ENCODE assay signal across 12 cellular contexts in genomic region chr16:49464093-49464492, GRCh38.
DNase-seq lines count a peak whose midpoint lies in the region; ATAC-seq and TF ChIP-seq lines count a peak whose summit lies in the region.
"Had no signal": no experiment of that assay in that cellular context is flagged by ENCODE, and none has a peak within 500 bp of the region (broad histone marks: within the 10 kb centered on the region; RNA-seq: fewer than 3 reads in every experiment).

No MANE protein-coding gene starts in this region.

- in situ Hi-C loops in GM23248 (cut with MboI): no loop called here

- peak overlapping the region; percentile 54 for H3K4me2 ChIP-seq in MM.1S (ENCODE audit: low read depth, low read length)
- H3K4me2 ChIP-seq in GM23248 (ENCODE audit: unreplicated experiment): no peak overlapping the region
- H3K4me2 ChIP-seq: SK-N-SH had no signal

- H3K36me3 Mint-ChIP-seq in activated naive CD4-positive, alpha-beta T cell treated with anti-CD3 and anti-CD28 coated beads for 36 hours (ENCODE audit: low read depth): no peaks in the 10 kb centered on the region

- H3K9ac ChIP-seq in MM.1S (ENCODE audit: low read length) (peak overlapping the region; percentile 87), colonic mucosa (ENCODE audit: low read depth in 2 of 2, low read length in 2 of 2) (no peak overlapping the region), GM23248 (no peak overlapping the region)
- H3K9ac ChIP-seq: SK-N-SH had no signal

- peaks cover 44% of the 10 kb centered on the region for H3K4me1 Mint-ChIP-seq in activated naive CD4-positive, alpha-beta T cell treated with anti-CD3 and anti-CD28 coated beads for 36 hours (ENCODE audit: low read depth)
- peaks cover 48% of the 10 kb centered on the region for H3K4me1 Mint-ChIP-seq in stimulated activated naive CD8-positive, alpha-beta T cell treated with anti-CD3 and anti-CD28 coated beads, Interleukin-15, amount 100 ng/mL, for 72 hours

- H3K9me2 ChIP-seq in MM.1S (replicated peaks; ENCODE audit: insufficient read depth, low read length): no peaks in the 10 kb centered on the region
- no peaks in the 10 kb centered on the region for H3K9me2 ChIP-seq in GM23248 (ENCODE audit: insufficient read depth)
- H3K9me2 ChIP-seq: SK-N-SH had no signal

- no peak for DNase-seq in activated naive CD4-positive, alpha-beta T cell treated with anti-CD3 and anti-CD28 coated beads for 36 hours
- DNase-seq in activated naive CD4-positive, alpha-beta T cell treated with Interleukin-2 at 50 U/mL for 16 hours: no peak
- DNase-seq in MM.1S (no peak), colonic mucosa (peak; percentile 2), GM23248 (no peak), NCI-H526 treated with DMSO at 0.1 percent for 48 hours (lab: John Stamatoyannopoulos, UW) (no peak)
- DNase-seq in stimulated activated naive CD8-positive, alpha-beta T cell treated with anti-CD3 and anti-CD28 coated beads, Interleukin-15, amount 100 ng/mL, for 72 hours: no peak
- DNase-seq: NCI-H446, uterus had no signal

- peak overlapping the region; percentile 96 for H3K27ac ChIP-seq in MM.1S (ENCODE audit: low read length)
- no peak overlapping the region for H3K27ac ChIP-seq in colonic mucosa
- H3K27ac ChIP-seq in GM23248: no peak overlapping the region
- H3K27ac ChIP-seq: uterus had no signal

- H3K4me3 Mint-ChIP-seq in activated naive CD4-positive, alpha-beta T cell treated with anti-CD3 and anti-CD28 coated beads for 36 hours: no peak overlapping the region
- H3K4me3 Mint-ChIP-seq in stimulated activated naive CD8-positive, alpha-beta T cell treated with anti-CD3 and anti-CD28 coated beads, Interleukin-15, amount 100 ng/mL, for 72 hours: peak overlapping the region; percentile 63 to 70

- TF ChIP-seq CTCF in MM.1S (IDR thresholded peaks at IDR 0.05; ENCODE audit: low read length) (no peak), colonic mucosa (IDR thresholded peaks at IDR 0.05) (no peak)

- H3K4me1 ChIP-seq in MM.1S (ENCODE audit: low read length) (peaks cover 13% of the 10 kb centered on the region), colonic mucosa (no peaks in the 10 kb centered on the region), GM23248 (ENCODE audit: insufficient read depth) (no peaks in the 10 kb centered on the region)
- H3K4me1 ChIP-seq: uterus had no signal

- H3K27ac Mint-ChIP-seq in activated naive CD4-positive, alpha-beta T cell treated with anti-CD3 and anti-CD28 coated beads for 36 hours: peak overlapping the region; percentile 50
- H3K27ac Mint-ChIP-seq in stimulated activated naive CD8-positive, alpha-beta T cell treated with anti-CD3 and anti-CD28 coated beads, Interleukin-15, amount 100 ng/mL, for 72 hours: peak overlapping the region in 1 of 2 donors; percentile 85
- H3K27ac Mint-ChIP-seq: nephron had no signal

- intact Hi-C loops in activated naive CD4-positive, alpha-beta T cell treated with anti-CD3 and anti-CD28 coated beads for 36 hours (cut with micrococcal nuclease): loop anchor here (5.0 kb wide), 1 partner anchor 63 kb away; no protein-coding TSS in a partner anchor
- intact Hi-C loops in colonic mucosa (cut with DNase I): no loop called here

- WGBS in GM23248 (ENCODE audit: low coverage in 1 of 2, low lambda C conversion rate in 2 of 2, missing lambda C conversion rate in 2 of 2), 2 experiments: 30 to 31% methylated on average over 2 of the region's 2 CpGs

- H3K9me3 ChIP-seq in MM.1S (replicated peaks; ENCODE audit: insufficient read depth, low read length) (no peaks in the 10 kb centered on the region), colonic mucosa (no peaks in the 10 kb centered on the region), GM23248 (ENCODE audit: low read depth) (no peaks in the 10 kb centered on the region)
- H3K9me3 ChIP-seq: SK-N-SH, uterus had no signal

- H3F3A ChIP-seq in MM.1S (ENCODE audit: insufficient read depth, low read length) (peaks cover 10% of the 10 kb centered on the region; the same call in 1 of the 2 replicates), GM23248 (ENCODE audit: insufficient read depth) (no peaks in the 10 kb centered on the region)

- 0 out of 2 replicates have a peak, but pooled peaks cover 3% of the 10 kb centered on the region for H3K79me2 ChIP-seq in MM.1S (ENCODE audit: low read length)
- no peaks in the 10 kb centered on the region for H3K79me2 ChIP-seq in GM23248 (ENCODE audit: insufficient read depth)

- H4K20me1 ChIP-seq in MM.1S (ENCODE audit: insufficient read depth, low read length) (no peaks in the 10 kb centered on the region), GM23248 (ENCODE audit: insufficient read depth) (no peaks in the 10 kb centered on the region)

- H3K36me3 ChIP-seq in MM.1S (replicated peaks; ENCODE audit: insufficient read depth, low read length) (no peaks in the 10 kb centered on the region), colonic mucosa (no peaks in the 10 kb centered on the region), GM23248 (ENCODE audit: low read depth) (no peaks in the 10 kb centered on the region)
- H3K36me3 ChIP-seq: uterus had no signal

- no peak for ATAC-seq in stimulated activated naive CD8-positive, alpha-beta T cell treated with anti-CD3 and anti-CD28 coated beads, Interleukin-15, amount 100 ng/mL, for 72 hours
- no peak for ATAC-seq in HG02884 (IDR thresholded peaks at IDR 0.05; ENCODE audit: unreplicated experiment)

- H3K27me3 Mint-ChIP-seq in activated naive CD4-positive, alpha-beta T cell treated with anti-CD3 and anti-CD28 coated beads for 36 hours (ENCODE audit: low read depth): no peaks in the 10 kb centered on the region
- no peaks in the 10 kb centered on the region for H3K27me3 Mint-ChIP-seq in stimulated activated naive CD8-positive, alpha-beta T cell treated with anti-CD3 and anti-CD28 coated beads, Interleukin-15, amount 100 ng/mL, for 72 hours

- CTCF ChIA-PET in activated naive CD4-positive, alpha-beta T cell treated with anti-CD3 and anti-CD28 coated beads for 36 hours (lab: Charles Lee): interaction anchor here (1.0 kb wide), 1 partner anchor 18 kb away, joined by 3 read pairs; no protein-coding TSS in a partner anchor

- no peak overlapping the region for H2AFZ ChIP-seq in MM.1S (ENCODE audit: low read length)
- no peak overlapping the region for H2AFZ ChIP-seq in GM23248

- H3K9me3 Mint-ChIP-seq in activated naive CD4-positive, alpha-beta T cell treated with anti-CD3 and anti-CD28 coated beads for 36 hours: no peaks in the 10 kb centered on the region
- no peaks in the 10 kb centered on the region for H3K9me3 Mint-ChIP-seq in stimulated activated naive CD8-positive, alpha-beta T cell treated with anti-CD3 and anti-CD28 coated beads, Interleukin-15, amount 100 ng/mL, for 72 hours
- H3K9me3 Mint-ChIP-seq: nephron had no signal

- H3K4me3 ChIP-seq in MM.1S (ENCODE audit: low read length) (peak overlapping the region; percentile 61), colonic mucosa (no peak overlapping the region), GM23248 (no peak overlapping the region)
- H3K4me3 ChIP-seq: uterus had no signal

- H3K27me3 ChIP-seq in MM.1S (replicated peaks; ENCODE audit: insufficient read depth, low read length): no peaks in the 10 kb centered on the region
- no peaks in the 10 kb centered on the region for H3K27me3 ChIP-seq in colonic mucosa
- peaks cover 5% of the 10 kb centered on the region for H3K27me3 ChIP-seq in GM23248 (replicated peaks; ENCODE audit: insufficient read depth)
